In genomic region chr15:90001683-90002427, GRCh38 we compare ENCODE assay signal across 8 cellular contexts. TPM values are rescaled to one million over a fixed set of nuclear protein-coding genes. Genes with fewer than 3 reads are reported as not detected.
DNase-seq lines count a peak whose midpoint lies in the region; ATAC-seq, FAIRE-seq and TF ChIP-seq lines count a peak whose summit lies in the region.

No MANE protein-coding gene starts in this region.

- H3K9me3 ChIP-seq in kidney (ENCODE audit: control insufficient read depth in 1 of 2, low read length in 2 of 2) = no peaks in the 10 kb centered on the region

- peak overlapping the region; percentile 37 to 72 for H3K27ac ChIP-seq in kidney (ENCODE audit: low read depth in 2 of 2, low read length in 2 of 2)

- no peak overlapping the region for H3K9ac ChIP-seq in kidney (ENCODE audit: low read length in 2 of 2)

- peak overlapping the region; percentile 99 for H3K27ac Mint-ChIP-seq in central memory CD8-positive, alpha-beta T cell (ENCODE audit: low read depth)

- peaks cover 64% of the 10 kb centered on the region for H3K4me1 Mint-ChIP-seq in central memory CD8-positive, alpha-beta T cell

- H3K4me1 ChIP-seq in kidney (ENCODE audit: control insufficient read depth in 1 of 2, insufficient read depth in 1 of 2, low read depth in 1 of 2, low read length in 2 of 2) = peaks cover 3% of the 10 kb centered on the region in 2 donors

- peak; percentile 69 for ATAC-seq in central memory CD8-positive, alpha-beta T cell (replicated peaks; ENCODE audit: extremely low read depth, poor library complexity, severe bottlenecking)

- H3K36me3 Mint-ChIP-seq in central memory CD8-positive, alpha-beta T cell (ENCODE audit: insufficient read depth) = peaks cover 18% of the 10 kb centered on the region

- intact Hi-C loops in kidney (cut with DNase I) = no loop called here

- no peaks in the 10 kb centered on the region for H3K27me3 Mint-ChIP-seq in central memory CD8-positive, alpha-beta T cell

- H3K4me3 Mint-ChIP-seq in central memory CD8-positive, alpha-beta T cell = peak overlapping the region; percentile 96

- FAIRE-seq in kidney (lab: Jason Lieb, UNC) = no peak

- no peak for TF ChIP-seq CTCF in AG09309 (IDR thresholded peaks at IDR 0.05; ENCODE audit: control insufficient read depth, insufficient read depth, low read depth, low read length, missing control alignments)
- TF ChIP-seq CTCF in kidney (IDR thresholded peaks at IDR 0.05; ENCODE audit: borderline replicate concordance, extremely low read depth, insufficient read depth) = peak; percentile 25

- DNase-seq in AG09309 (ENCODE audit: low read depth) = no peak
- peak; percentile 66 for DNase-seq in LHCN-M2 (ENCODE audit: low read depth)
- DNase-seq in activated CD4-positive, CD25-positive, alpha-beta regulatory T cell (lab: John Stamatoyannopoulos, UW) = peak; percentile 18 to 40 (median 22)
- peak; percentile 33 to 51 for DNase-seq in central memory CD8-positive, alpha-beta T cell (ENCODE audit: low spot score in 2 of 2)
- DNase-seq in kidney = peak; percentile 87
- DNase-seq in stimulated activated CD4-positive, alpha-beta T cell treated with anti-CD3 and anti-CD28 coated beads, Interleukin-1b, Interleukin-23, amount 100 ng/mL, for 48 hours = peak; percentile 55
- DNase-seq in pons (ENCODE audit: low spot score) = no peak

- no peaks in the 10 kb centered on the region for H3K9me3 Mint-ChIP-seq in central memory CD8-positive, alpha-beta T cell

- peak; percentile 37 for TF ChIP-seq POLR2A in GM19193 (IDR thresholded peaks at IDR 0.05; ENCODE audit: extremely low read depth, insufficient read depth, insufficient read length)

- no peaks in the 10 kb centered on the region for H3K36me3 ChIP-seq in kidney (ENCODE audit: control insufficient read depth in 1 of 2, insufficient read depth in 2 of 2, low read length in 2 of 2)

- H3K4me3 ChIP-seq in AG09309 (ENCODE audit: control insufficient read depth, low read depth, low read length) = peak overlapping the region; percentile 51
- peak overlapping the region; percentile 16 to 65 for H3K4me3 ChIP-seq in kidney (ENCODE audit: low read length in 2 of 2)

RNA-seq across cellular contexts. Expression of gene ZNF710, which starts 0.7 kb away (rescaled TPM):
- total RNA-seq in LHCN-M2 (2014; rRNA removed) (8.8 and 13.1 TPM in 2 replicates), kidney (17.0 TPM)
- polyA plus RNA-seq in LHCN-M2 (2012) = 5.6 TPM
- polyA plus RNA-seq in kidney (ENCODE audit: insufficient read depth, low read depth, low replicate concordance) = 11.0 TPM

Comparison
In these comparisons a context has a peak if more than half of its experiments do, and no peak if none do; other contexts are left out.
1. DNase-seq: peak in LHCN-M2 (single experiment), activated CD4-positive, CD25-positive, alpha-beta regulatory T cell (4 of 4), central memory CD8-positive, alpha-beta T cell (2 of 2), kidney (single experiment) and stimulated activated CD4-positive, alpha-beta T cell treated with anti-CD3 and anti-CD28 coated beads, Interleukin-1b, Interleukin-23, amount 100 ng/mL, for 48 hours (single experiment); none in AG09309 (single experiment) and pons (single experiment).